In genomic region chr5:14272548-14273205, GRCh38 we compare ENCODE assay signal across 20 cellular contexts.
DNase-seq lines count a peak whose midpoint lies in the region; ATAC-seq, FAIRE-seq and TF ChIP-seq lines count a peak whose summit lies in the region.
"Had no signal": no experiment of that assay in that cellular context is flagged by ENCODE, and none has a peak within 500 bp of the region (broad histone marks: within the 10 kb centered on the region; RNA-seq: fewer than 3 reads in every experiment).

No MANE protein-coding gene starts in this region.

- H3K27ac Mint-ChIP-seq in progenitor cell of endocrine pancreas: peak overlapping the region; percentile 72
- H3K27ac Mint-ChIP-seq: CD4-positive, CD25-positive, alpha-beta regulatory T cell had no signal

- H3K4me1 ChIP-seq in mammary epithelial cell (ENCODE audit: insufficient read depth, low read length) (peaks cover 34% of the 10 kb centered on the region), gastrocnemius medialis (peaks cover 40 to 47% of the 10 kb centered on the region in 2 donors)

- peaks cover 52% of the 10 kb centered on the region for H3K4me1 Mint-ChIP-seq in progenitor cell of endocrine pancreas (ENCODE audit: low read depth)

- DNase-seq in D721Med (ENCODE audit: insufficient read length, low spot score): no peak
- peak; percentile 92 for DNase-seq in NCI-H82 (lab: John Stamatoyannopoulos, UW)
- no peak for DNase-seq in mammary epithelial cell
- no peak for DNase-seq in progenitor cell of endocrine pancreas (ENCODE audit: low spot score, unreplicated experiment)
- no peak for DNase-seq in RKO (ENCODE audit: low spot score)
- no peak for DNase-seq in GM12891 (ENCODE audit: insufficient read length, low spot score)
- no peak for DNase-seq in gastrocnemius medialis
- DNase-seq: ACHN; AML-193; Calu3; CD4-positive, CD25-positive, alpha-beta regulatory T cell; DMS79; MV-4-11; NCI-H1417; NCI-H1930; NCI-H2171; NCI-H748 treated with DMSO at 0.1 percent for 48 hours had no signal

- FAIRE-seq in D721Med (lab: Jason Lieb, UNC): peak; percentile 90
- FAIRE-seq in GM12891 (lab: Jason Lieb, UNC): no peak

- H3K36me3 Mint-ChIP-seq in progenitor cell of endocrine pancreas (ENCODE audit: insufficient read depth): peaks cover 1% of the 10 kb centered on the region
- H3K36me3 Mint-ChIP-seq: CD4-positive, CD25-positive, alpha-beta regulatory T cell; IgD-negative memory B cell had no signal

- intact Hi-C loops in mammary epithelial cell (cut with micrococcal nuclease) (no loop called here), gastrocnemius medialis (cut with DNase I; ENCODE audit: low total_unique reads) (loop anchor here (10.0 kb wide), 1 partner anchor 238 kb away; no protein-coding TSS in a partner anchor)

- H3K79me2 ChIP-seq in mammary epithelial cell (ENCODE audit: insufficient read depth, low read length): peaks cover 95% of the 10 kb centered on the region

- no peak overlapping the region for H3K27ac ChIP-seq in mammary epithelial cell (ENCODE audit: insufficient read depth, low read depth, low read length)
- no peak overlapping the region for H3K27ac ChIP-seq in gastrocnemius medialis

- no peak overlapping the region for H3K9ac ChIP-seq in mammary epithelial cell (ENCODE audit: insufficient read depth, low read length)

- H3K9me3 Mint-ChIP-seq in progenitor cell of endocrine pancreas (ENCODE audit: low read depth): no peaks in the 10 kb centered on the region
- H3K9me3 Mint-ChIP-seq: IgD-negative memory B cell had no signal

- H3K27me3 ChIP-seq in mammary epithelial cell (ENCODE audit: insufficient read depth, low read length) (no peaks in the 10 kb centered on the region), gastrocnemius medialis (no peaks in the 10 kb centered on the region)

- in situ Hi-C loops in mammary epithelial cell (cut with MboI; ENCODE audit: low sequenced_read_pairs in 2 of 2) (no loop called here), gastrocnemius medialis (cut with MboI; ENCODE audit: low sequenced_read_pairs in 4 of 4) (loop anchor here (5.0 to 25.0 kb wide), 3 partner anchors 165 to 288 kb away; no protein-coding TSS in a partner anchor)

- H3K36me3 ChIP-seq in mammary epithelial cell (ENCODE audit: insufficient read depth, low read length) (peaks cover 8% of the 10 kb centered on the region), gastrocnemius medialis (no peaks in the 10 kb centered on the region)

- H4K20me1 ChIP-seq in mammary epithelial cell (ENCODE audit: insufficient read depth, low read length): no peaks in the 10 kb centered on the region

- no peaks in the 10 kb centered on the region for H3K27me3 Mint-ChIP-seq in progenitor cell of endocrine pancreas
- H3K27me3 Mint-ChIP-seq: IgD-negative memory B cell had no signal

- no peak overlapping the region for H3K4me3 Mint-ChIP-seq in progenitor cell of endocrine pancreas (ENCODE audit: low read depth)
- H3K4me3 Mint-ChIP-seq: CD4-positive, CD25-positive, alpha-beta regulatory T cell; IgD-negative memory B cell had no signal

- TF ChIP-seq POLR2A in GM12891 (IDR thresholded peaks at IDR 0.05; ENCODE audit: low read depth, low read length) (no peak), gastrocnemius medialis (IDR thresholded peaks at IDR 0.05) (no peak)

- dilution Hi-C loops in mammary epithelial cell (cut with HindIII; ENCODE audit: low sequenced_read_pairs): no loop called here

- no peak overlapping the region for H3K4me2 ChIP-seq in mammary epithelial cell (ENCODE audit: insufficient read depth, low read depth, low read length)

- H3K9me3 ChIP-seq in mammary epithelial cell (replicated peaks; ENCODE audit: insufficient read depth, low read length): no peaks in the 10 kb centered on the region
- H3K9me3 ChIP-seq in gastrocnemius medialis: no peaks in the 10 kb centered on the region

- TSS peak; percentile 1 for BruUV-seq in mammary epithelial cell (replicated peaks; lab: Mats Ljungman, UMichigan)

- TF ChIP-seq CTCF in D721Med (IDR thresholded peaks at IDR 0.05; ENCODE audit: insufficient read depth, missing control alignments) (no peak), mammary epithelial cell (conservative IDR thresholded peaks at IDR 0.05 in 1 of 2, IDR thresholded peaks at IDR 0.05 in 1 of 2; ENCODE audit: extremely low read depth in 1 of 2, insufficient read depth in 1 of 2, low read depth in 1 of 2, low read length in 2 of 2) (no peak), progenitor cell of endocrine pancreas (IDR thresholded peaks at IDR 0.05; ENCODE audit: unreplicated experiment) (no peak), gastrocnemius medialis (IDR thresholded peaks at IDR 0.05 in 4 of 5, conservative IDR thresholded peaks at IDR 0.05 in 1 of 5) (no peak)

- H3K4me3 ChIP-seq in mammary epithelial cell (replicated peaks in 1 of 3; ENCODE audit: insufficient read depth in 1 of 3, low read depth in 2 of 3, low read length in 3 of 3) (no peak overlapping the region), gastrocnemius medialis (no peak overlapping the region)

- CTCF ChIA-PET in mammary epithelial cell (lab: Charles Lee; ENCODE audit: low non-redundant PET): no interaction called here

- no peak overlapping the region for H2AFZ ChIP-seq in mammary epithelial cell (ENCODE audit: low read depth, low read length)

- 91% methylated on average over 4 of the region's 4 CpGs for WGBS in mammary epithelial cell (ENCODE audit: low coverage, missing lambda C conversion rate)

- ATAC-seq in gastrocnemius medialis (no peak), HG03139 (IDR thresholded peaks at IDR 0.05; ENCODE audit: unreplicated experiment) (no peak)
- ATAC-seq: Right ventricle myocardium inferior had no signal

TF ChIP-seq in GM12891, 5 proteins besides CTCF, POLR2A, EP300 and RAD21:
- TF ChIP-seq POU2F2 (IDR thresholded peaks at IDR 0.05; ENCODE audit: low read depth, low read length): no peak
- TF ChIP-seq TAF1 (IDR thresholded peaks at IDR 0.05; ENCODE audit: low read depth, low read length): no peak
- no peak for TF ChIP-seq POLR2AphosphoS5 (IDR thresholded peaks at IDR 0.05; ENCODE audit: low read depth, low read length)
- TF ChIP-seq SPI1 (IDR thresholded peaks at IDR 0.05; ENCODE audit: low read depth, low read length): no peak
- no peak for TF ChIP-seq PAX5 (IDR thresholded peaks at IDR 0.05; ENCODE audit: insufficient read depth, low read length, severe bottlenecking)

Comparison
In these comparisons a context has a peak if more than half of its experiments do, and no peak if none do; other contexts are left out.
1. in situ Hi-C loops: an anchor here in gastrocnemius medialis (5.0 to 25.0 kb wide); none called in mammary epithelial cell.